25 cellular contexts compared by ENCODE assay signal in the genomic region with DNA sequence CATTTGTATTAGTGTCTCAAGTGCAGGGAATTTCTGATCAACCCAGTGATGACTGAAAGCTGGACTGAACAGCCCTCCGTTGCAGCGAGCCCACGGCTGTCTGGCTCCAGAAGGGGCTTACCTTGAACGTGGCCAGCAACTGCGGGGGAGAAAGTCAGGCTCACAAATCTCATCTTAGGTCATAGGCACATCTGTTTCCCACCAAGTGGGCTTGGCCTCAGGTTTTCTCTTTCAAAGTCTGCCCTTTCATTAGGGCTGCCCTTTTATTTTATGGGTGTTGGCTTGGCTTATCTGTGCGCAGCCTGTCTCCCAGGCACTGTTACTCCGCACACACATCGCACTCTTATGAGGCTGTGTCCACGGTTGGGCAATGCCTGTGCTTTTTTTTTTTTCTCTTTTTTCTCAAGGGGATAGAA.
A peak's percentile ranks its signal among the peaks of the same experiment; 100 is the strongest.
DNase-seq lines count a peak whose midpoint lies in the region; ATAC-seq and TF ChIP-seq lines count a peak whose summit lies in the region.
"Had no signal": no experiment of that assay in that cellular context is flagged by ENCODE, and none has a peak within 500 bp of the region (broad histone marks: within the 10 kb centered on the region; RNA-seq: fewer than 3 reads in every experiment).

No MANE protein-coding gene starts in this region.

- WGBS in right cardiac atrium = 60% methylated on average over 9 of the region's 9 CpGs

- H3K36me3 Mint-ChIP-seq in T-helper 17 cell (ENCODE audit: low read depth) = peaks cover 2% of the 10 kb centered on the region
- H3K36me3 Mint-ChIP-seq: brain; natural killer cell; stimulated activated effector memory CD8-positive, alpha-beta T cell treated with anti-CD3 and anti-CD28 coated beads, Interleukin-12 subunit alpha, Interleukin-12 subunit beta, amount 100 ng/mL, for 72 hours had no signal

- no peaks in the 10 kb centered on the region for H3K4me1 Mint-ChIP-seq in T-helper 17 cell
- H3K4me1 Mint-ChIP-seq: natural killer cell; stimulated activated effector memory CD8-positive, alpha-beta T cell treated with anti-CD3 and anti-CD28 coated beads, Interleukin-12 subunit alpha, Interleukin-12 subunit beta, amount 100 ng/mL, for 72 hours had no signal

- no peaks in the 10 kb centered on the region for H3K9me3 ChIP-seq in right cardiac atrium (ENCODE audit: control insufficient read depth, low read length)
- no peaks in the 10 kb centered on the region for H3K9me3 ChIP-seq in gastrocnemius medialis
- no peaks in the 10 kb centered on the region for H3K9me3 ChIP-seq in T-helper 17 cell (ENCODE audit: control insufficient read depth, low read length, poor library complexity, severe bottlenecking)
- H3K9me3 ChIP-seq: A549, BE2C, thyroid gland had no signal

- H3K4me3 Mint-ChIP-seq in T-helper 17 cell = no peak overlapping the region
- H3K4me3 Mint-ChIP-seq: brain; natural killer cell; stimulated activated effector memory CD8-positive, alpha-beta T cell treated with anti-CD3 and anti-CD28 coated beads, Interleukin-12 subunit alpha, Interleukin-12 subunit beta, amount 100 ng/mL, for 72 hours had no signal

- H3K4me3 ChIP-seq in right cardiac atrium (ENCODE audit: low read length) = no peak overlapping the region
- no peak overlapping the region for H3K4me3 ChIP-seq in gastrocnemius medialis
- H3K4me3 ChIP-seq: A549, SK-N-MC, thyroid gland had no signal

- peaks cover 52% of the 10 kb centered on the region for H3K27me3 Mint-ChIP-seq in T-helper 17 cell

- H3K27me3 ChIP-seq in right cardiac atrium (ENCODE audit: control insufficient read depth, insufficient read depth) (no peaks in the 10 kb centered on the region), gastrocnemius medialis (no peaks in the 10 kb centered on the region)
- H3K27me3 ChIP-seq: BE2C, thyroid gland had no signal

- intact Hi-C loops in right cardiac atrium (cut with DNase I) (no loop called here), gastrocnemius medialis (cut with DNase I; ENCODE audit: low total_unique reads) (no loop called here)

- TF ChIP-seq POLR2A in gastrocnemius medialis (IDR thresholded peaks at IDR 0.05) = no peak
- no peak for TF ChIP-seq POLR2A in erythroblast (IDR thresholded peaks at IDR 0.05; ENCODE audit: low read length)

- H3K27ac ChIP-seq in right cardiac atrium (ENCODE audit: low read length) = peak overlapping the region; percentile 83
- no peak overlapping the region for H3K27ac ChIP-seq in gastrocnemius medialis
- H3K27ac ChIP-seq: A549, SK-N-MC had no signal

- DNase-seq in HuH-7 (ENCODE audit: low spot score) (peak; percentile 45), fibroblast of gingiva (ENCODE audit: low read depth) (peak; percentile 53), right cardiac atrium (peak; percentile 66 to 84 (median 68)), gastrocnemius medialis (no peak), erythroblast (lab: John Stamatoyannopoulos, UW) (no peak), T-helper 17 cell (no peak), DMS53 (lab: John Stamatoyannopoulos, UW) (no peak)
- DNase-seq in stimulated activated naive CD4-positive, alpha-beta T cell (lab: John Stamatoyannopoulos, UW) = no peak
- DNase-seq: activated CD4-positive, alpha-beta T cell treated with anti-CD3 and anti-CD28 coated beads, Interleukin-2, amount 50 U/mL, for 1 hour; activated CD8-positive, alpha-beta memory T cell treated with anti-CD3 and anti-CD28 coated beads, Interleukin-2, amount 50 U/mL, for 48 hours; BE2C; DMS79 treated with DMSO at 0.1 percent for 48 hours; foreskin melanocyte; KBM-7; natural killer cell; NCI-H146; NCI-H510A treated with DMSO at 0.1 percent for 48 hours; stimulated activated CD4-positive, alpha-beta T cell treated with anti-CD3 and anti-CD28 coated beads, Interleukin-2, amount 100 ng/mL, for 24 hours; T-helper 2 cell; thyroid gland had no signal

- no peak overlapping the region for H3K27ac Mint-ChIP-seq in T-helper 17 cell
- H3K27ac Mint-ChIP-seq: activated T-helper 2 cell treated with anti-CD3 and anti-CD28 coated beads, Interferon-gamma antibody, Interleukin-2, Interleukin-4, amounts not matched to agents 10 μg/mL and 5 μg/mL and 100 μg/mL, durations not matched to agents 14 hours and 24 hours and 36 hours; natural killer cell; stimulated activated effector memory CD8-positive, alpha-beta T cell treated with anti-CD3 and anti-CD28 coated beads, Interleukin-12 subunit alpha, Interleukin-12 subunit beta, amount 100 ng/mL, for 72 hours had no signal

- no peak for TF ChIP-seq CTCF in gastrocnemius medialis (IDR thresholded peaks at IDR 0.05 in 4 of 5, conservative IDR thresholded peaks at IDR 0.05 in 1 of 5)

- in situ Hi-C loops in gastrocnemius medialis (cut with MboI; ENCODE audit: low sequenced_read_pairs in 4 of 4) = no loop called here

- peak; percentile 78 to 84 for ATAC-seq in right cardiac atrium
- ATAC-seq in gastrocnemius medialis = peak; percentile 5 to 60
- no peak for ATAC-seq in T-helper 17 cell
- ATAC-seq: A549; natural killer cell; stimulated activated effector memory CD8-positive, alpha-beta T cell treated with anti-CD3 and anti-CD28 coated beads, Interleukin-12 subunit alpha, Interleukin-12 subunit beta, amount 100 ng/mL, for 72 hours had no signal

- H3K36me3 ChIP-seq in gastrocnemius medialis = no peaks in the 10 kb centered on the region
- H3K36me3 ChIP-seq: BE2C, thyroid gland had no signal

- peaks cover 17% of the 10 kb centered on the region for H3K4me1 ChIP-seq in right cardiac atrium (ENCODE audit: control insufficient read depth, insufficient read depth, low read length)
- peaks cover 0 to 5% of the 10 kb centered on the region in 2 donors for H3K4me1 ChIP-seq in gastrocnemius medialis
- H3K4me1 ChIP-seq: A549, BE2C had no signal

Comparison
In these comparisons a context has a peak if more than half of its experiments do, and no peak if none do; other contexts are left out.
1. DNase-seq: peak in HuH-7 (single experiment), fibroblast of gingiva (single experiment) and right cardiac atrium (3 of 3); none in gastrocnemius medialis (0 of 2), stimulated activated naive CD4-positive, alpha-beta T cell (0 of 6), erythroblast (0 of 2), T-helper 17 cell (0 of 3) and DMS53 (single experiment).